ENCODE assay signal across 8 cellular contexts in genomic region chr16:30183961-30184429, GRCh38. TPM values are rescaled to one million over a fixed set of nuclear protein-coding genes. Genes with fewer than 3 reads are reported as not detected.
DNase-seq lines count a peak whose midpoint lies in the region; ATAC-seq and TF ChIP-seq lines count a peak whose summit lies in the region.

No MANE protein-coding gene starts in this region.

- peak overlapping the region; percentile 73 for H3K27ac ChIP-seq in colonic mucosa

- intact Hi-C loops in colonic mucosa (cut with DNase I) (no loop called here), natural killer cell (cut with micrococcal nuclease) (no loop called here)

- H3K27ac Mint-ChIP-seq in natural killer cell: peak overlapping the region; percentile 89 to 97
- peak overlapping the region; percentile 99 for H3K27ac Mint-ChIP-seq in stimulated activated naive CD8-positive, alpha-beta T cell treated with anti-CD3 and anti-CD28 coated beads, Interleukin-15, amount 100 ng/mL, for 72 hours

- H3K4me1 ChIP-seq in colonic mucosa: peaks cover under 1% of the 10 kb centered on the region

- no peak for TF ChIP-seq CTCF in colonic mucosa (IDR thresholded peaks at IDR 0.05)
- no peak for TF ChIP-seq CTCF in natural killer cell (IDR thresholded peaks at IDR 0.05)

- H3K36me3 ChIP-seq in colonic mucosa: no peaks in the 10 kb centered on the region

- no peaks in the 10 kb centered on the region for H3K36me3 Mint-ChIP-seq in natural killer cell

- H3K27me3 Mint-ChIP-seq in natural killer cell (ENCODE audit: low read depth in 2 of 2): no peaks in the 10 kb centered on the region
- H3K27me3 Mint-ChIP-seq in stimulated activated naive CD8-positive, alpha-beta T cell treated with anti-CD3 and anti-CD28 coated beads, Interleukin-15, amount 100 ng/mL, for 72 hours: no peaks in the 10 kb centered on the region

- peak overlapping the region; percentile 34 for H3K4me3 ChIP-seq in colonic mucosa

- peaks cover 29 to 44% of the 10 kb centered on the region in 2 donors for H3K4me1 Mint-ChIP-seq in natural killer cell
- peaks cover 57% of the 10 kb centered on the region for H3K4me1 Mint-ChIP-seq in stimulated activated naive CD8-positive, alpha-beta T cell treated with anti-CD3 and anti-CD28 coated beads, Interleukin-15, amount 100 ng/mL, for 72 hours

- ATAC-seq in HG03442 (IDR thresholded peaks at IDR 0.05; ENCODE audit: unreplicated experiment) (peak; percentile 18), natural killer cell (peak; percentile 2 to 51 (median 16))
- peak; percentile 47 for ATAC-seq in stimulated activated naive CD8-positive, alpha-beta T cell treated with anti-CD3 and anti-CD28 coated beads, Interleukin-15, amount 100 ng/mL, for 72 hours

- H3K9ac ChIP-seq in colonic mucosa (ENCODE audit: low read depth in 2 of 2, low read length in 2 of 2): peak overlapping the region; percentile 48 to 53

- peak overlapping the region; percentile 94 for H3K4me3 Mint-ChIP-seq in natural killer cell
- H3K4me3 Mint-ChIP-seq in stimulated activated naive CD8-positive, alpha-beta T cell treated with anti-CD3 and anti-CD28 coated beads, Interleukin-15, amount 100 ng/mL, for 72 hours: peak overlapping the region; percentile 93 to 97

- H3K9me3 Mint-ChIP-seq in natural killer cell: no peaks in the 10 kb centered on the region
- no peaks in the 10 kb centered on the region for H3K9me3 Mint-ChIP-seq in stimulated activated naive CD8-positive, alpha-beta T cell treated with anti-CD3 and anti-CD28 coated beads, Interleukin-15, amount 100 ng/mL, for 72 hours

- no peaks in the 10 kb centered on the region for H3K27me3 ChIP-seq in colonic mucosa

- peak; percentile 80 for DNase-seq in GM19238 (ENCODE audit: insufficient read length, low spot score)
- DNase-seq in activated CD4-positive, alpha-beta T cell treated with anti-CD3 and anti-CD28 coated beads for 24 hours (ENCODE audit: low read depth in 2 of 2): peak; percentile 41 to 42
- DNase-seq in colonic mucosa: peak; percentile 44
- DNase-seq in natural killer cell: peak; percentile 45
- DNase-seq in stimulated activated naive CD8-positive, alpha-beta T cell treated with anti-CD3 and anti-CD28 coated beads, Interleukin-15, amount 100 ng/mL, for 72 hours: peak; percentile 78 to 90
- no peak for DNase-seq in amniotic stem cell (lab: John Stamatoyannopoulos, UW)
- DNase-seq in inferior parietal cortex (ENCODE audit: extremely low spot score): no peak

- no peaks in the 10 kb centered on the region for H3K9me3 ChIP-seq in colonic mucosa

RNA-seq across cellular contexts. Expression of gene CORO1A, which starts 0.6 kb away (rescaled TPM):
- total RNA-seq in colonic mucosa: 10 to 100 TPM; 16.5 to 20.0 TPM
- total RNA-seq in natural killer cell: 100 to 1,000 TPM; 699 to 926 (median 829) TPM

RNA-seq across cellular contexts. Expression of gene BOLA2B, which starts 9.5 kb away (rescaled TPM):
- total RNA-seq in colonic mucosa: 100 to 1,000 TPM; 109 to 237 TPM
- total RNA-seq in natural killer cell: 10 to 100 TPM; 63.0 to 94.3 (median 70.6) TPM

RNA-seq across cellular contexts. Expression of gene SLX1A, which starts 9.7 kb away (rescaled TPM):
- total RNA-seq in colonic mucosa (100 to 1,000 TPM in 1 of 2 donors, 10 to 100 TPM in 1; 70.2 to 114 TPM), natural killer cell (100 to 1,000 TPM in 2 of 3 donors, 10 to 100 TPM in 1; 78.1 to 132 (median 109) TPM)

RNA-seq across cellular contexts. Expression of gene SULT1A3, which starts 15.1 kb away (rescaled TPM):
- 10 to 100 TPM; 47.8 to 59.0 TPM for total RNA-seq in colonic mucosa
- total RNA-seq in natural killer cell: 10 to 100 TPM; 15.9 to 27.1 (median 19.4) TPM

Comparison
In these comparisons a context has a peak if more than half of its experiments do, and no peak if none do; other contexts are left out.
1. DNase-seq: peak in GM19238 (single experiment), activated CD4-positive, alpha-beta T cell treated with anti-CD3 and anti-CD28 coated beads for 24 hours (2 of 2), colonic mucosa (single experiment), natural killer cell (single experiment) and stimulated activated naive CD8-positive, alpha-beta T cell treated with anti-CD3 and anti-CD28 coated beads, Interleukin-15, amount 100 ng/mL, for 72 hours (2 of 2); none in amniotic stem cell (single experiment) and inferior parietal cortex (single experiment).
2. RNA of gene CORO1A, which starts 0.6 kb away (total RNA-seq): 699 to 926 TPM in natural killer cell; 16.5 to 20.0 TPM in colonic mucosa; every median in the first group is over 10 times any median in the second.
3. Peak in every context shown above with its lines, with median percentiles within 50 percentile points of each other: ATAC-seq.